ENCODE assay signal across 12 cellular contexts in the genomic region with DNA sequence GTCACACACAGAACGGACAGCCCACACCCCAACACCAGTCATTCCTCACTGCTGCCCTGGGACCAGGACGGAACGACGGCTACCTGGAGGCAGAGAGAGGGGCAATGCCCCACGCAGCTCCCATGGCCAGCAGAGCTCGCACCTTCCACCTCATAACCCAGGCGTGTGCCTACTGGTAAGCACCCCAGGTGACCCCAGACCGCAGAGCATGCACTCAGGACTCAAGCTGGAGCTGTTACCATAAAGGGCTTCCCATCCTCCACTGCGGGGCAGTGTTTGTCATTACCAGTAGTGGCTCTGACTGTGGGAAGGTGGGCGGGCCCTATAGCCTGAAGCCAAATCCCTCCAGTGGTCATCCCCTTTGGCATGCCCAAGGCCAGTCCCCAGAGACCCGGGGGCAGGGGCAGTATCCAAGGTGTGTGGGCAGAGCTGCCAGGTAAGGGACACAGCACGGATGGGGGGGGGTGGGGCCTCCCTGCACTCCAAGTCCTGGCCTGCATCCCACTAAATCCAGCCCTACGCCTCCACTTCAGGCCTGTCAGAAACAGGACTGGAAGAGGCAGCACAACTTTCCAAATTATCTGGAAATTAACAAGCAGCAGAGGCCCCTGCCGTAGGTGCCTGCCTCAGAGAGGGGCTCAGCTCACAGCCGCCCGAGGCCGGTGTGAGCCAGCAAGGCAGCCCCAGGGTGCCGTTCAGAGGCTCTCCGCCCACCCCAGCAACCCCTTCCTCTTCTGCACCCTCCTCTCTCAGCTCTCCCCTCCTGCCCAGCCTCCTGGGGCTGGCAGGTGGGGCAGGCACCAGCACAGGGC. TPM values are rescaled to one million over a fixed set of nuclear protein-coding genes. Genes with fewer than 3 reads are reported as not detected.
DNase-seq lines count a peak whose midpoint lies in the region; ATAC-seq, FAIRE-seq and TF ChIP-seq lines count a peak whose summit lies in the region.
"Had no signal": no experiment of that assay in that cellular context is flagged by ENCODE, and none has a peak within 500 bp of the region (broad histone marks: within the 10 kb centered on the region; RNA-seq: fewer than 3 reads in every experiment).

No MANE protein-coding gene starts in this region.

- H3K4me3 ChIP-seq in hepatocyte (no peak overlapping the region), psoas muscle (peak overlapping the region; percentile 28)
- H3K4me3 ChIP-seq: SJSA1 had no signal

- no peaks in the 10 kb centered on the region for H3K9me2 ChIP-seq in hepatocyte (replicated peaks; ENCODE audit: insufficient read depth)

- ATAC-seq in psoas muscle, result peak in 2 of 4 donors; percentile 37 to 41

- no peaks in the 10 kb centered on the region for H3K27me3 ChIP-seq in hepatocyte
- no peaks in the 10 kb centered on the region for H3K27me3 ChIP-seq in psoas muscle (ENCODE audit: insufficient read depth in 3 of 3, low read length in 2 of 3)
- H3K27me3 ChIP-seq: SJSA1 had no signal

- H3K27ac ChIP-seq in hepatocyte (peak overlapping the region; percentile 83), psoas muscle (peak overlapping the region; percentile 93)
- H3K27ac ChIP-seq: epithelial cell of prostate, neutrophil, SJSA1 had no signal

- TF ChIP-seq CTCF in hepatocyte (IDR thresholded peaks at IDR 0.05; ENCODE audit: poor library complexity) (no peak), psoas muscle (IDR thresholded peaks at IDR 0.05) (no peak)

- H3K36me3 ChIP-seq in hepatocyte (replicated peaks; ENCODE audit: insufficient read depth, low read depth), result no peaks in the 10 kb centered on the region
- no peaks in the 10 kb centered on the region for H3K36me3 ChIP-seq in psoas muscle (ENCODE audit: insufficient read depth in 1 of 2, low read depth in 1 of 2)
- H3K36me3 ChIP-seq: neutrophil had no signal

- H4K20me1 ChIP-seq in hepatocyte (ENCODE audit: insufficient read depth, poor library complexity, severe bottlenecking), result peaks cover 85% of the 10 kb centered on the region

- peak; percentile 46 for DNase-seq in ELR (ENCODE audit: low read depth)
- peak; percentile 55 for DNase-seq in astrocyte of the hippocampus (ENCODE audit: low read depth, low spot score)
- DNase-seq in hepatocyte (ENCODE audit: low spot score), result peak; percentile 24
- DNase-seq in psoas muscle, result peak; percentile 56 to 64
- DNase-seq in activated T-cell treated with anti-CD3 and anti-CD28 coated beads for 4 hours, result no peak
- DNase-seq in H54 (ENCODE audit: insufficient read length, low spot score), result no peak
- DNase-seq in activated CD4-positive, alpha-beta T cell treated with anti-CD3 and anti-CD28 coated beads for 4 hours, result no peak
- DNase-seq in HPDE6-E6E7 (ENCODE audit: extremely low spot score), result no peak
- DNase-seq: NCI-H1694 had no signal

- H3K9me3 ChIP-seq in hepatocyte (ENCODE audit: low read depth), result no peaks in the 10 kb centered on the region
- no peaks in the 10 kb centered on the region for H3K9me3 ChIP-seq in psoas muscle
- H3K9me3 ChIP-seq: neutrophil, SJSA1 had no signal

- WGBS in hepatocyte (ENCODE audit: low lambda C conversion rate, missing lambda C conversion rate), result 68% methylated on average over 16 of the region's 19 CpGs
- 52 to 64% (median 62%) methylated on average over 14 to 19 of the region's 19 CpGs for WGBS in psoas muscle, 3 donors

- H3K4me2 ChIP-seq in hepatocyte, result peak overlapping the region; percentile 70

- H2AFZ ChIP-seq in hepatocyte, result no peak overlapping the region

- intact Hi-C loops in psoas muscle (cut with DNase I), result no loop called here

- no peak for TF ChIP-seq POLR2A in H54 (IDR thresholded peaks at IDR 0.05; ENCODE audit: low read depth, low read length)

- H3K4me1 ChIP-seq in hepatocyte (ENCODE audit: insufficient read depth) (peaks cover 77% of the 10 kb centered on the region), psoas muscle (peaks cover 89% of the 10 kb centered on the region)

- FAIRE-seq in H54 (lab: Jason Lieb, UNC), result no peak

- peaks cover 94% of the 10 kb centered on the region for H3K79me2 ChIP-seq in hepatocyte

RNA-seq across cellular contexts. Expression of gene BCAR1, which starts 4.8 kb away (rescaled TPM):
- 73.2 and 77.3 TPM in 2 replicates for total RNA-seq in hepatocyte
- 112 and 124 TPM in 2 replicates for polyA plus RNA-seq in hepatocyte
- 100 to 1,000 TPM in 2 of 4 donors, 10 to 100 TPM in 2; 61.8 to 108 (median 90.1) TPM for total RNA-seq in psoas muscle
- polyA plus RNA-seq in psoas muscle, result 10 to 100 TPM; 66.3 to 90.7 (median 78.7) TPM

RNA-seq across cellular contexts. Expression of gene CTRB1, which starts 37.5 kb away (rescaled TPM):
- total RNA-seq in hepatocyte (not detected in 2 replicates), psoas muscle (1 to 10 TPM in 2 of 4 donors, not detected in 2; 1.2 to 3.9 TPM)
- polyA plus RNA-seq in hepatocyte (0.21 and 0.26 TPM in 2 replicates), psoas muscle (1 to 10 TPM in 1 of 3 donors, under 1 TPM in 2; 0.03 to 2.5 (median 0.25) TPM)
- total RNA-seq: SJSA1 had no signal

RNA-seq across cellular contexts. Expression of gene CTRB2, which starts 49.3 kb away (rescaled TPM):
- total RNA-seq in hepatocyte (not detected in 2 replicates), psoas muscle (1 to 10 TPM in 1 of 4 donors, not detected in 3; 2.4 TPM)
- polyA plus RNA-seq in hepatocyte (0.44 TPM in 1 of 2 replicates, not detected in the other), psoas muscle (1 to 10 TPM in 1 of 3 donors, under 1 TPM in 2; 0.14 to 1.6 (median 0.63) TPM)
- total RNA-seq: SJSA1 had no signal

Comparison
In these comparisons a context has a peak if more than half of its experiments do, and no peak if none do; other contexts are left out.
1. DNase-seq: peak in ELR (single experiment), astrocyte of the hippocampus (single experiment), hepatocyte (single experiment) and psoas muscle (2 of 2); none in activated T-cell treated with anti-CD3 and anti-CD28 coated beads for 4 hours (single experiment), H54 (single experiment), activated CD4-positive, alpha-beta T cell treated with anti-CD3 and anti-CD28 coated beads for 4 hours (0 of 2) and HPDE6-E6E7 (single experiment).